ENCODE assay signal across 8 cellular contexts in the genomic region with DNA sequence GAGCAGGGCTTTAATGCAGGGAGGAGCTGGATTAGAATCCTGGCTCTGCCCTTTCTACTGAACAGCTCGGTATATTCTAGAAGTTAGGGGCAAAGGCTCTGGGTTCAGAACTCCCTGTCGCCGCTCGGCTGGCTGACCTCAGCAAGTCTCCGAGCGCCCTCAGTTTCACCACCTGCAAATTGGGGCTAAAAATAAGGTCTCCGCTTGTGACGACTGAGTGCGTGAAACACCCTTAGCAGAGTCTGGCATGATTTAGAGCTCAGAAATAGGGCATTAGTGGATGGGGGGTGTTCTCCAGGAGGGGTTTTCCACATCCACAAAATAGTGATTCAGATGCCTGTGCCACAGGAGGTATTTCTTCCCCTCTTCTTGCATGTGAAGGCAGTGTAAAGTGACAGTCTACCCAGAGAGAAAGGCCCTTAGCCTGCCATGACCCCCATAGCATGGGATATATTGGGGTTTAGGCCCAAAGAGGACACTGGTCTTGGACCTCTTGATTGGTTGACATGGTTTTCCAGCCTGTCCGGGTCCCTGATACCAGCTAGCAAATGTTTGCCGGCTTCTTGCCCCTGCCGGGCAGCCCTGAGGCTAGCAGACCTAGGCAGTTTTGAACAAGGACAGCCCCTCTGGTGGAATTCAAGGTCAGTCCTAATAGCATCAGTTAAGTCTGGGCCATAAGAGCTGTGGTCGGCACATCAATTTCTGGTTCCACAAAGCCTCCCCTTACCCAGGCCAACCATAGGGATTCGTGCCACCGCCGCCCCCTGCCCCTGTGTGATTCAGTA. TPM values are rescaled to one million over a fixed set of nuclear protein-coding genes. Genes with fewer than 3 reads are reported as not detected.
DNase-seq lines count a peak whose midpoint lies in the region; ATAC-seq and TF ChIP-seq lines count a peak whose summit lies in the region.

No MANE protein-coding gene starts in this region.

- H3K9me3 Mint-ChIP-seq in activated naive CD4-positive, alpha-beta T cell treated with anti-CD3 and anti-CD28 coated beads, Interleukin-2, amount 50 U/mL, for 24 hours: no peaks in the 10 kb centered on the region

- H3K27me3 Mint-ChIP-seq in activated naive CD4-positive, alpha-beta T cell treated with anti-CD3 and anti-CD28 coated beads, Interleukin-2, amount 50 U/mL, for 24 hours: no peaks in the 10 kb centered on the region

- peak overlapping the region; percentile 71 for H3K4me3 ChIP-seq in astrocyte of the spinal cord (ENCODE audit: low read depth, low read length)
- H3K4me3 ChIP-seq in lung: peak overlapping the region; percentile 90
- H3K4me3 ChIP-seq in urinary bladder (ENCODE audit: low read depth, low read length): peak overlapping the region; percentile 94

- peaks cover 0 to 26% of the 10 kb centered on the region in 2 donors for H3K4me1 ChIP-seq in lung (ENCODE audit: control insufficient read depth in 2 of 2, insufficient read depth in 2 of 2, low read length in 2 of 2)
- H3K4me1 ChIP-seq in urinary bladder (ENCODE audit: insufficient read depth): no peaks in the 10 kb centered on the region

- H3K9me3 ChIP-seq in lung (ENCODE audit: control insufficient read depth in 2 of 2, insufficient read depth in 1 of 2, low read length in 1 of 2): no peaks in the 10 kb centered on the region

- ATAC-seq in lung (ENCODE audit: insufficient read depth, low FRiP score) (no peak), GM18858 (IDR thresholded peaks at IDR 0.05; ENCODE audit: unreplicated experiment) (no peak), GM19351 (IDR thresholded peaks at IDR 0.05; ENCODE audit: unreplicated experiment) (no peak)

- H3K36me3 ChIP-seq in lung (ENCODE audit: control insufficient read depth in 2 of 2, insufficient read depth in 2 of 2, low read length in 2 of 2) (peaks cover 0 to 4% of the 10 kb centered on the region in 2 donors), urinary bladder (ENCODE audit: insufficient read depth) (no peaks in the 10 kb centered on the region)

- no peak for DNase-seq in activated naive CD4-positive, alpha-beta T cell treated with Interleukin-2 at 50 U/mL for 16 hours
- no peak for DNase-seq in astrocyte of the spinal cord (ENCODE audit: low read depth, low spot score)
- DNase-seq in lung (ENCODE audit: low spot score): no peak
- DNase-seq in GM13976 (ENCODE audit: low spot score): no peak

- WGBS in lung, 2 donors: 61 to 73% methylated on average over 16 of the region's 16 CpGs
- WGBS in urinary bladder: 71% methylated on average over 16 of the region's 16 CpGs

- peaks cover 38% of the 10 kb centered on the region for H3K4me1 Mint-ChIP-seq in activated naive CD4-positive, alpha-beta T cell treated with anti-CD3 and anti-CD28 coated beads, Interleukin-2, amount 50 U/mL, for 24 hours

- H3K27me3 ChIP-seq in lung (ENCODE audit: control insufficient read depth, insufficient read depth): no peaks in the 10 kb centered on the region

- peak overlapping the region; percentile 62 for H3K27ac Mint-ChIP-seq in activated naive CD4-positive, alpha-beta T cell treated with anti-CD3 and anti-CD28 coated beads, Interleukin-2, amount 50 U/mL, for 24 hours

- in situ Hi-C loops in astrocyte of the spinal cord (cut with HindIII; ENCODE audit: low sequenced_read_pairs): no loop called here
- in situ Hi-C loops in GM13976 (cut with MboI; ENCODE audit: low sequenced_read_pairs, unreplicated experiment): no loop called here

- no peaks in the 10 kb centered on the region for H3K36me3 Mint-ChIP-seq in activated naive CD4-positive, alpha-beta T cell treated with anti-CD3 and anti-CD28 coated beads, Interleukin-2, amount 50 U/mL, for 24 hours

- H3K27ac ChIP-seq in lung (ENCODE audit: low read depth in 1 of 2, low read length in 1 of 2) (peak overlapping the region; percentile 84 to 95), urinary bladder (ENCODE audit: low read depth) (no peak overlapping the region)

- peak overlapping the region; percentile 86 for H3K4me3 Mint-ChIP-seq in activated naive CD4-positive, alpha-beta T cell treated with anti-CD3 and anti-CD28 coated beads, Interleukin-2, amount 50 U/mL, for 24 hours

- no peak for TF ChIP-seq CTCF in astrocyte of the spinal cord (IDR thresholded peaks at IDR 0.05; ENCODE audit: low read depth, low read length)
- TF ChIP-seq CTCF in lung (IDR thresholded peaks at IDR 0.05; ENCODE audit: control extremely low read depth, extremely low read depth): no peak
- no peak for TF ChIP-seq CTCF in GM13976 (IDR thresholded peaks at IDR 0.05; ENCODE audit: borderline replicate concordance, control extremely low read depth, extremely low read depth, insufficient read depth, missing control alignments)

RNA-seq across cellular contexts. Expression of a gene that starts 1.4 kb away (rescaled TPM):
- total RNA-seq in lung: 100 to 1,000 TPM in 1 of 2 donors, 10 to 100 TPM in 1; 62.2 to 215 TPM
- polyA plus RNA-seq in lung: 100 to 1,000 TPM; 122 to 204 TPM
- 68.5 TPM for total RNA-seq in urinary bladder
- polyA plus RNA-seq in urinary bladder: 103 TPM
